ENCODE assay signal across 9 cellular contexts in the genomic region with DNA sequence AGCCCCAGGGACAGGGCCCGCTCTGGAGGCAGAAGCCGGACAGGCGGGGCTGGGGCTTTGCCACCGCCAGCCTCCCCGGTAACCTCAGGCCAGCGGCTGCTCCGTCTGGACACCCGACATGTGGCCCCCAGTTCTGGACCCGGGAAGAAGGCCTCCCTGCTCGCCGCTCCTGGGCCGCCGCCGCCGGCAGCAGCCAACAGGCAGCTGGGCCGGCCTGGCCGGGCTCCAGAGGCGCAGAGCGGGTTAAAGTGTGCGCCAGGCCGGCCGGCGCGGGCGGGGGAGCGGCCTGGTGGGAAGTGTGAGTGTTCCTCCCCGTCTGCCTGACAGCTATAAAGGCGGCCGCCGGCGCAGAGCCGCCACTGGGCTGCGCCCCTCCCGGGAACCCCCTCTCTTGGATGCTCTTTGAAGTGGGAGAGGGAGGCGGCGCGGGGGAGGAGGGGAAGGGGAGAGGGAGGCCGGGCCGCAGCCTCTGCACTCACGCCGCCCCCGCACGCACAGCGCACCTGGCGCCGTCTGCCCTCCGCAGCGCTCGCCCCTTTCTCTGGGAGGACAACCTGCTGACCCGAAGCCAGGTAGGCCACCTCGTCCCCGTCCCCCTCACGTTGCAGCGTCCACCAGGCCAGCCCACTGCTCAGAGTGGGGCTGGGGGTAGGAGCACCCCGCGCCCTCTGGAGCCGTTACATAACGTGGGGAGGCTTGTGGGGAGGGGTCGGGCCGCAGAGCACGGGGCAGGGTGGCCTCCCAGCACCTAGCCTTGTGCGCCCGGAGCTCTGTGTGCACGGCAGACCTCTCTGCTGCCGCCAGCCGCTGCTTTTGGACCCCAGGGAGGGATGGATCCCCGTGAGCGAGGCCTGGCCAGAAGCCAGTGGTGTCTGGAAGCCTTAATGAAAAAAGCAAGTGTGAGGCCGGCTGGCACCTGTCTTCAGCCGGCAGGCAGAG. TPM values are rescaled to one million over a fixed set of nuclear protein-coding genes. Genes with fewer than 3 reads are reported as not detected.
A peak's percentile ranks its signal among the peaks of the same experiment; 100 is the strongest.
DNase-seq lines count a peak whose midpoint lies in the region; ATAC-seq and TF ChIP-seq lines count a peak whose summit lies in the region.
"Had no signal": no experiment of that assay in that cellular context is flagged by ENCODE, and none has a peak within 500 bp of the region (broad histone marks: within the 10 kb centered on the region; RNA-seq: fewer than 3 reads in every experiment).

A gene (plus strand): TSS at position 359 of the 939 bp plus-strand sequence. CDS start 2,009 bp downstream, outside the sequence.

- no peak within 1 kb of the TSS for H3K4me3 ChIP-seq in GM12865 (ENCODE audit: low read depth, low read length)
- H3K4me3 ChIP-seq in astrocyte of the cerebellum (ENCODE audit: low read depth, low read length): no peak within 1 kb of the TSS

- ATAC-seq in GM21619 (IDR thresholded peaks at IDR 0.05; ENCODE audit: unreplicated experiment) (no peak), esophagus mucosa (no peak)

- TF ChIP-seq CTCF in GM12865 (IDR thresholded peaks at IDR 0.05; ENCODE audit: insufficient read depth, low read depth, low read length, missing control alignments) (no peak), astrocyte of the cerebellum (IDR thresholded peaks at IDR 0.05; ENCODE audit: low read depth, low read length, missing control alignments) (no peak)

- peak; percentile 5 for DNase-seq in GM12865 (ENCODE audit: low read depth)
- peak; percentile 22 for DNase-seq in NCI-H345 treated with DMSO at 0.1 percent for 48 hours (lab: John Stamatoyannopoulos, UW; ENCODE audit: unreplicated experiment)
- DNase-seq in astrocyte of the cerebellum (ENCODE audit: low read depth): peak; percentile 13
- DNase-seq in islet precursor cell: peak; percentile 88
- DNase-seq in stimulated activated CD4-positive, alpha-beta T cell treated with anti-CD3 and anti-CD28 coated beads, Interleukin-15, amount 100 ng/mL, for 24 hours: peak; percentile 52
- DNase-seq in activated CD4-positive, CD25-positive, alpha-beta regulatory T cell treated with anti-CD3 and anti-CD28 coated beads, Interleukin-2, amount 50 U/mL, for 72 hours: no peak

- in situ Hi-C loops in astrocyte of the cerebellum (cut with HindIII; ENCODE audit: low sequenced_read_pairs): no loop called here

RNA-seq across cellular contexts. Expression of the gene that starts here (rescaled TPM):
- total RNA-seq in esophagus mucosa: 0.88 TPM
- total RNA-seq: pulmonary artery endothelial cell had no signal
